Comparison of ENCODE assay signal across 8 cellular contexts in the genomic region with DNA sequence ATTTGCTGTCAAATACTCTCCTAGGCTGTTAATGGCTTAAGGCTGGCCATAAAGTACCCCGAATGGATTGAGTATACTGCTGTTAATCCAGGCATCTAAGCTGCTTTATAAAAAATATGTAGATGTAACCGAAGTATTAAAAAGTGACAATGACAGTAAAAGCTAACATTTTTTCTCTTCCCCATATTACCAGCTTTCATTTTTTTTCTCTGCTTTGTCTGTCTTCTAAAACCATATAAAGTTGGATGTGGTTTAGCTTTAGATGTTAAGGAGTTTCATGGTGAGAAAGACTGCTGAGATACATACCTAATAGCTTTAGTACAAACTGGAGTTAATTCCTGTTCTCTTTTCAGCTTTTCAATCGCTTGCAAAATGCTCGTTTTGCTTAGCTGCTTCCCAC. TPM values are rescaled to one million over a fixed set of nuclear protein-coding genes. Genes with fewer than 3 reads are reported as not detected.
DNase-seq lines count a peak whose midpoint lies in the region; ATAC-seq and TF ChIP-seq lines count a peak whose summit lies in the region.

No MANE protein-coding gene starts in this region.

- BruUV-seq in MCF 10A (replicated peaks; lab: Mats Ljungman, UMichigan) = no TSS peak

- H3K9me3 Mint-ChIP-seq in MCF 10A (ENCODE audit: unreplicated experiment) = no peaks in the 10 kb centered on the region

- H3K27ac ChIP-seq in 22Rv1 = peak overlapping the region; percentile 78

- intact Hi-C loops in MCF 10A (cut with micrococcal nuclease) = no loop called here

- POLR2A ChIA-PET in MCF 10A (lab: Yijun Ruan, JAX) = interaction anchor here (0.6 to 2.9 kb wide), 17 partner anchors 9 to 1606 kb away, joined by 3 to 15 read pairs (median 3); partner anchors contain the start of gene CCDC122

- peaks cover 8% of the 10 kb centered on the region for H3K36me3 Mint-ChIP-seq in MCF 10A (ENCODE audit: insufficient read depth, unreplicated experiment)

- H3K4me3 ChIP-seq in mononuclear cell (ENCODE audit: low read length) = peak overlapping the region; percentile 67

- CTCF ChIA-PET in MCF 10A (lab: Yijun Ruan, JAX) = interaction anchor here (0.7 to 1.2 kb wide), 5 partner anchors 206 to 1625 kb away, joined by 3 to 5 read pairs (median 3); no protein-coding TSS in a partner anchor

- peaks cover 42% of the 10 kb centered on the region for H3K4me1 ChIP-seq in mononuclear cell (ENCODE audit: insufficient read depth, low read length)

- H3K9me3 ChIP-seq in mononuclear cell (ENCODE audit: low read depth, low read length) = no peaks in the 10 kb centered on the region

- no peaks in the 10 kb centered on the region for H3K27me3 ChIP-seq in mononuclear cell (ENCODE audit: insufficient read depth, low read length)

- peak overlapping the region; percentile 95 for H3K27ac Mint-ChIP-seq in MCF 10A (ENCODE audit: low read depth, unreplicated experiment)

- peaks cover 31% of the 10 kb centered on the region for H3K4me1 Mint-ChIP-seq in MCF 10A (ENCODE audit: insufficient read depth, unreplicated experiment)

- ATAC-seq in HG03342 (IDR thresholded peaks at IDR 0.05; ENCODE audit: unreplicated experiment) = peak; percentile 0

- DNase-seq in MCF 10A (ENCODE audit: unreplicated experiment) (no peak), GDM1 (lab: John Stamatoyannopoulos, UW) (no peak), DMS79 treated with DMSO at 0.1 percent for 48 hours (lab: John Stamatoyannopoulos, UW) (no peak), NCI-H1417 treated with DMSO at 0.1 percent for 48 hours (lab: John Stamatoyannopoulos, UW) (no peak), DMS114 treated with DMSO at 0.1 percent for 48 hours (lab: John Stamatoyannopoulos, UW; ENCODE audit: unreplicated experiment) (no peak)

- TF ChIP-seq CTCF in 22Rv1 (IDR thresholded peaks at IDR 0.05) (no peak), MCF 10A (IDR thresholded peaks at IDR 0.05; ENCODE audit: unreplicated experiment) (no peak)

- peak overlapping the region; percentile 98 for H3K4me3 Mint-ChIP-seq in MCF 10A (ENCODE audit: unreplicated experiment)

- H3K27me3 Mint-ChIP-seq in MCF 10A (ENCODE audit: insufficient read depth, unreplicated experiment) = no peaks in the 10 kb centered on the region

RNA-seq across cellular contexts. Expression of gene AKAP11, which starts 0.8 kb away (rescaled TPM):
- total RNA-seq in MCF 10A (2022) = 22.0 and 24.7 TPM in 2 replicates
- 20.3 TPM for total RNA-seq in mononuclear cell
